9 cellular contexts compared by ENCODE assay signal in the genomic region with DNA sequence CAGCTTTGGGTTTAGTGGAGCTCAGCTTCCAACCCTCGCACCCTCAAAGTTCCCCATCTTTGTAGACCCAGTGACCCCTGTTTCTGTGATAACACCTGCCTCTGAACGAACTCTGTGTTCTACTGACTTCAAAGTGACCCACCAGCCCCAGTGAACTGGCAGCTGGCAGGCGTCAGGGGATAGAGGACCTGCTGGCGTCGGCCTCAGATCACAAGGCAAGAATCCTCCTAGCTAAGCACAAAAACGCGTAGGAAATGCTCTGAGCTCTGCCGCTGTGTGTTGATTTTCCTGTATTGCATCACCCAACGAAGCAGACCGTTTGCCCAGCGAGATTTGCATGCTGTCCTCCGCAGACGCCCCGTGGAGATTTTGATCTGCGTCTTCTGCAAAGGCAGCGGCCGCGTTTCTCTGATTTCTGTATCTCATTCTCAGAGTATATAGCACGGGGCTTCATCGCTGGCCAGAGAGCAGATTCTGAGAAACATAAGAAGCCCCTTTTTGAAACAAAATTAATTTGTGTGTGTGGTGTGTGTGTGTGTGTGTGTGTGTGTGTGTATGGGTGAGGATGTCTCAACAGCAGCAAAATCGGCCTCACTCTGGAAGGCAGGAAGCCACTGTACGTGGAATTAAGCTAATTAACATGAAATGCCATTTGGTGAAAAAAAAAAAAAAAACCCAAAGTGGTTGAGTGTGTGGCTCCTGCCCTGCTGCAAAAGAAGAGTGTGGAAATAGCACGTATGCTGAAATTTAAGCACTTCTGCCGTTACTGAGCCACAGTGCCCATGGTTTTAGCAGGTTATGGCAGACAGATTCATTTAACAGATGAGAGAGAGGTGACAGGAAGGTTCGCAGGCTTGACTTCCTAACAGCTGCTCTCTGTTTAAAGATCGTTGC. TPM values are rescaled to one million over a fixed set of nuclear protein-coding genes. Genes with fewer than 3 reads are reported as not detected.
A peak's percentile ranks its signal among the peaks of the same experiment; 100 is the strongest.
DNase-seq lines count a peak whose midpoint lies in the region; ATAC-seq, FAIRE-seq and TF ChIP-seq lines count a peak whose summit lies in the region.
"Had no signal": no experiment of that assay in that cellular context is flagged by ENCODE, and none has a peak within 500 bp of the region (broad histone marks: within the 10 kb centered on the region; RNA-seq: fewer than 3 reads in every experiment).

No MANE protein-coding gene starts in this region.

- H3K4me3 Mint-ChIP-seq in CD4-positive, alpha-beta memory T cell, result peak overlapping the region; percentile 66 to 93 (median 82)
- H3K4me3 Mint-ChIP-seq in osteocyte (ENCODE audit: unreplicated experiment), result peak overlapping the region; percentile 69

- H3K27ac ChIP-seq in CD4-positive, alpha-beta memory T cell (ENCODE audit: low read depth, low read length), result peak overlapping the region; percentile 63

- H3K4me1 Mint-ChIP-seq in CD4-positive, alpha-beta memory T cell, result peaks cover 46 to 78% (median 56%) of the 10 kb centered on the region in 4 donors
- peaks cover 8% of the 10 kb centered on the region for H3K4me1 Mint-ChIP-seq in osteocyte (ENCODE audit: unreplicated experiment)

- POLR2A ChIA-PET in CD4-positive, alpha-beta memory T cell (lab: Charles Lee; ENCODE audit: partially characterized antibody), result no interaction called here

- peak; percentile 50 for ATAC-seq in GM21526 (IDR thresholded peaks at IDR 0.05; ENCODE audit: low FRiP score, unreplicated experiment)

- no peak for FAIRE-seq in urothelium cell line (lab: Jason Lieb, UNC)

- in situ Hi-C loops in KBM-7 (cut with MboI; ENCODE audit: low pct_unique_long_range_greater_than_20kb, low sequenced_read_pairs), result no loop called here

- H3K9me3 Mint-ChIP-seq in CD4-positive, alpha-beta memory T cell, result peaks cover 0 to 9% (median 6%) of the 10 kb centered on the region in 8 donors
- H3K9me3 Mint-ChIP-seq in osteocyte (ENCODE audit: unreplicated experiment), result peaks cover 14% of the 10 kb centered on the region

- H3K27me3 Mint-ChIP-seq in CD4-positive, alpha-beta memory T cell, result no peaks in the 10 kb centered on the region
- no peaks in the 10 kb centered on the region for H3K27me3 Mint-ChIP-seq in osteocyte (ENCODE audit: unreplicated experiment)

- H3K27ac Mint-ChIP-seq in CD4-positive, alpha-beta memory T cell, result peak overlapping the region; percentile 90 to 99 (median 95)
- peak overlapping the region; percentile 94 for H3K27ac Mint-ChIP-seq in osteocyte (ENCODE audit: unreplicated experiment)

- TF ChIP-seq CTCF in foreskin fibroblast (IDR thresholded peaks at IDR 0.05; ENCODE audit: low read depth, low read length), result no peak
- TF ChIP-seq CTCF in osteocyte (IDR thresholded peaks at IDR 0.05), result no peak

- H3K4me1 ChIP-seq in CD4-positive, alpha-beta memory T cell (ENCODE audit: insufficient read depth, low read length), result peaks cover 71% of the 10 kb centered on the region
- H3K4me1 ChIP-seq: breast epithelium had no signal

- peaks cover 19% of the 10 kb centered on the region for H3K36me3 ChIP-seq in CD4-positive, alpha-beta memory T cell (ENCODE audit: insufficient read depth, low read length)
- H3K36me3 ChIP-seq: breast epithelium had no signal

- intact Hi-C loops in CD4-positive, alpha-beta memory T cell (cut with micrococcal nuclease), result loop anchor here (1.0 to 2.0 kb wide), 5 partner anchors 11 to 99 kb away; no protein-coding TSS in a partner anchor

- H3K9me3 ChIP-seq in CD4-positive, alpha-beta memory T cell (ENCODE audit: control insufficient read depth in 1 of 2, low read length in 2 of 2), result no peaks in the 10 kb centered on the region

- H3K36me3 Mint-ChIP-seq in CD4-positive, alpha-beta memory T cell, result peaks cover 56 to 64% of the 10 kb centered on the region in 2 donors
- H3K36me3 Mint-ChIP-seq in osteocyte (ENCODE audit: unreplicated experiment), result no peaks in the 10 kb centered on the region

- DNase-seq in CD4-positive, alpha-beta memory T cell, result peak; percentile 80 to 88 (median 82)
- peak; percentile 99 for DNase-seq in KBM-7
- DNase-seq in activated T-cell treated with anti-CD3 and anti-CD28 coated beads, Interleukin-2, amount 50 U/mL, for 1 hour, result peak; percentile 73
- DNase-seq in foreskin fibroblast, result peak; percentile 51 to 80
- peak; percentile 87 for DNase-seq in osteocyte (ENCODE audit: extremely low spot score, unreplicated experiment)
- peak; percentile 31 for DNase-seq in urothelium cell line (ENCODE audit: low spot score)
- no peak for DNase-seq in cortex of kidney (lab: John Stamatoyannopoulos, UW)

- H3K4me3 ChIP-seq in CD4-positive, alpha-beta memory T cell (ENCODE audit: low read length in 2 of 2), result peak overlapping the region in 1 of 2 donors; percentile 27
- H3K4me3 ChIP-seq in foreskin fibroblast (ENCODE audit: low read depth in 1 of 2, low read length in 2 of 2), result no peak overlapping the region

- no peaks in the 10 kb centered on the region for H3K27me3 ChIP-seq in CD4-positive, alpha-beta memory T cell (ENCODE audit: insufficient read depth, low read length)

- CTCF ChIA-PET in CD4-positive, alpha-beta memory T cell (lab: Charles Lee; ENCODE audit: partially characterized antibody), result no interaction called here

RNA-seq across cellular contexts. Expression of a gene that starts 29.2 kb away (rescaled TPM):
- 10 to 100 TPM; 35.9 to 37.9 TPM for total RNA-seq in CD4-positive, alpha-beta memory T cell
- polyA plus RNA-seq in CD4-positive, alpha-beta memory T cell, result 10 to 100 TPM; 35.0 to 50.4 TPM
- total RNA-seq in osteocyte, result 33.3 and 35.9 TPM in 2 replicates

RNA-seq across cellular contexts. Expression of a gene that starts 55.1 kb away (rescaled TPM):
- 100 to 1,000 TPM; 195 TPM for total RNA-seq in CD4-positive, alpha-beta memory T cell
- 100 to 1,000 TPM; 194 to 261 TPM for polyA plus RNA-seq in CD4-positive, alpha-beta memory T cell
- total RNA-seq in osteocyte, result not detected in 2 replicates

Comparison
In these comparisons a context has a peak if more than half of its experiments do, and no peak if none do; other contexts are left out.
1. RNA of a gene that starts 55.1 kb away (total RNA-seq): 195 TPM in CD4-positive, alpha-beta memory T cell; not detected in osteocyte; every median in the first group is over 100 times any median in the second.